Comparison of ENCODE assay signal across 1 cellular context in genomic region chr2:41947701-41948396, GRCh38.
TF ChIP-seq lines count a peak whose summit lies in the region.

No MANE protein-coding gene starts in this region.

TF ChIP-seq in SK-N-SH, 30 proteins besides CTCF, POLR2A, EP300 and RAD21 (continued from another document):
- TF ChIP-seq REST (IDR thresholded peaks at IDR 0.05; ENCODE audit: low read depth, low read length): no peak
- no peak for TF ChIP-seq NFIC (IDR thresholded peaks at IDR 0.05; ENCODE audit: borderline replicate concordance)
- peak; percentile 33; the same call in 1 of the 2 replicates for TF ChIP-seq SMC3 (IDR thresholded peaks at IDR 0.05; ENCODE audit: low read depth, low read length)
- TF ChIP-seq USF1 (IDR thresholded peaks at IDR 0.05; ENCODE audit: borderline replicate concordance, low read depth): no peak
- no peak for TF ChIP-seq FOXM1 (IDR thresholded peaks at IDR 0.05; ENCODE audit: low read depth)
- no peak for TF ChIP-seq POLR2AphosphoS5 (IDR thresholded peaks at IDR 0.05; ENCODE audit: low read depth, low read length)
- no peak for TF ChIP-seq YY1 (IDR thresholded peaks at IDR 0.05; ENCODE audit: low read depth)
- peak; percentile 82 for TF ChIP-seq GATA2 (CRISPR knock-in tag; IDR thresholded peaks at IDR 0.05)
- no peak for TF ChIP-seq NRF1 (IDR thresholded peaks at IDR 0.05; ENCODE audit: low read depth, low read length)
- TF ChIP-seq FOSL2 (IDR thresholded peaks at IDR 0.05; ENCODE audit: borderline replicate concordance, low read depth): no peak
- TF ChIP-seq FOXJ3 (CRISPR knock-in tag; IDR thresholded peaks at IDR 0.05): no peak
